In the genomic region with DNA sequence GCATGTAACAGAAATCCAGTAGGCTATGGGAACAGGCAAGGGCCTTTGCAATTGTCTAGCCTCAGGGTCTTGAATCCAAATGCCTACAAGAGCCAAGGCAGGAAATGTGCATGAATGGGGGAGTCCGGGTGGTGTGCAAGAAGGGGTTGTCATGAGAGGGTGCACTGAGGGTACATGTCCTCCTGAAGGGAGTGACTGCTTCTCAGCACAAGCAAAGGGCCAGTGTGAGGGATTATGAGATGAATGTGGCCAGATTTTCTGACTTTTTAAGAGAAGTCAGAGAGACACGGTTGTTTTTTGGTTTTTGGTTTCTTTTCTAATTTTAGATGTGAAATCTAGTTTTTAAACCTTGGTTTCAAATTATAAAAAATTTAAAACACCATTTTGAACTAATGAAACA, we compare ENCODE assay signal across 15 cellular contexts.
DNase-seq lines count a peak whose midpoint lies in the region; ATAC-seq and TF ChIP-seq lines count a peak whose summit lies in the region.
"Had no signal": no experiment of that assay in that cellular context is flagged by ENCODE, and none has a peak within 500 bp of the region (broad histone marks: within the 10 kb centered on the region; RNA-seq: fewer than 3 reads in every experiment).

No MANE protein-coding gene starts in this region.

- H3K27me3 ChIP-seq in left lung, result no peaks in the 10 kb centered on the region
- H3K27me3 ChIP-seq: uterus had no signal

- H3K4me3 ChIP-seq in left lung, result no peak overlapping the region
- H3K4me3 ChIP-seq: skin epidermis, uterus had no signal

- H3K9me3 Mint-ChIP-seq in dendritic cell treated with granulocyte-macrophage colony-stimulating factor and Interleukin-4, amounts not matched to agents 40 ng/mL and 50 ng/mL, for 4 days, result no peaks in the 10 kb centered on the region
- H3K9me3 Mint-ChIP-seq in activated T-helper 1 cell treated with anti-CD3 and anti-CD28 coated beads, Interleukin-12 subunit alpha, Interleukin-12 subunit beta, Interleukin-2, Interleukin-4 antibody, amounts not matched to agents 30 ng/mL and 10 ng/mL and 1 ng/mL, durations not matched to agents 14 hours and 24 hours and 36 hours, result no peaks in the 10 kb centered on the region
- H3K9me3 Mint-ChIP-seq: activated naive CD8-positive, alpha-beta T cell treated with anti-CD3 and anti-CD28 coated beads for 36 hours; naive thymus-derived CD4-positive, alpha-beta T cell had no signal

- ATAC-seq in GM18907 (IDR thresholded peaks at IDR 0.05; ENCODE audit: unreplicated experiment) (peak; percentile 60), GM21529 (IDR thresholded peaks at IDR 0.05; ENCODE audit: unreplicated experiment) (peak; percentile 79), HG03103 (IDR thresholded peaks at IDR 0.05; ENCODE audit: low read depth, unreplicated experiment) (peak; percentile 63), left lung (no peak)
- ATAC-seq: naive thymus-derived CD4-positive, alpha-beta T cell had no signal

- H3K4me3 Mint-ChIP-seq in dendritic cell treated with granulocyte-macrophage colony-stimulating factor and Interleukin-4, amounts not matched to agents 40 ng/mL and 50 ng/mL, for 4 days, result no peak overlapping the region
- no peak overlapping the region for H3K4me3 Mint-ChIP-seq in activated T-helper 1 cell treated with anti-CD3 and anti-CD28 coated beads, Interleukin-12 subunit alpha, Interleukin-12 subunit beta, Interleukin-2, Interleukin-4 antibody, amounts not matched to agents 30 ng/mL and 10 ng/mL and 1 ng/mL, durations not matched to agents 14 hours and 24 hours and 36 hours
- H3K4me3 Mint-ChIP-seq: activated naive CD8-positive, alpha-beta T cell treated with anti-CD3 and anti-CD28 coated beads for 36 hours; naive thymus-derived CD4-positive, alpha-beta T cell had no signal

- no peak overlapping the region for H3K27ac ChIP-seq in left lung
- H3K27ac ChIP-seq: skin epidermis, uterus had no signal

- H3K36me3 ChIP-seq in left lung, result no peaks in the 10 kb centered on the region
- H3K36me3 ChIP-seq: uterus had no signal

- no peaks in the 10 kb centered on the region for H3K36me3 Mint-ChIP-seq in dendritic cell treated with granulocyte-macrophage colony-stimulating factor and Interleukin-4, amounts not matched to agents 40 ng/mL and 50 ng/mL, for 4 days (ENCODE audit: low read depth)
- H3K36me3 Mint-ChIP-seq in activated T-helper 1 cell treated with anti-CD3 and anti-CD28 coated beads, Interleukin-12 subunit alpha, Interleukin-12 subunit beta, Interleukin-2, Interleukin-4 antibody, amounts not matched to agents 30 ng/mL and 10 ng/mL and 1 ng/mL, durations not matched to agents 14 hours and 24 hours and 36 hours (ENCODE audit: low read depth), result no peaks in the 10 kb centered on the region
- H3K36me3 Mint-ChIP-seq: activated naive CD8-positive, alpha-beta T cell treated with anti-CD3 and anti-CD28 coated beads for 36 hours; naive thymus-derived CD4-positive, alpha-beta T cell had no signal

- H3K9me3 ChIP-seq in left lung, result no peaks in the 10 kb centered on the region
- H3K9me3 ChIP-seq: uterus had no signal

- DNase-seq in central memory CD4-positive, alpha-beta T cell, result no peak
- no peak for DNase-seq in left lung
- DNase-seq in foreskin melanocyte, result no peak
- DNase-seq in activated T-helper 1 cell treated with anti-CD3 and anti-CD28 coated beads, Interleukin-12 subunit alpha, Interleukin-12 subunit beta, Interleukin-2, Interleukin-4 antibody, amounts not matched to agents 30 ng/mL and 10 ng/mL and 1 ng/mL, durations not matched to agents 14 hours and 24 hours and 36 hours (ENCODE audit: low spot score), result no peak
- DNase-seq: activated naive CD8-positive, alpha-beta T cell treated with anti-CD3 and anti-CD28 coated beads for 36 hours; kidney; naive thymus-derived CD4-positive, alpha-beta T cell; NCI-H1930; OCI-M1; uterus had no signal

- TF ChIP-seq CTCF in left lung (IDR thresholded peaks at IDR 0.05), result no peak

- intact Hi-C loops in dendritic cell treated with granulocyte-macrophage colony-stimulating factor and Interleukin-4, amounts not matched to agents 40 ng/mL and 50 ng/mL, for 4 days (cut with micrococcal nuclease), result loop anchor here (5.0 to 10.0 kb wide), 2 partner anchors 78 to 236 kb away; partner anchors contain the start of gene LSM6
- intact Hi-C loops in left lung (cut with DNase I), result loop anchor here in 1 of 2 donors (10.0 kb wide), 1 partner anchor 236 kb away; no protein-coding TSS in a partner anchor
- intact Hi-C loops in activated T-helper 1 cell treated with anti-CD3 and anti-CD28 coated beads, Interleukin-12 subunit alpha, Interleukin-12 subunit beta, Interleukin-2, Interleukin-4 antibody, amounts not matched to agents 30 ng/mL and 10 ng/mL and 1 ng/mL, durations not matched to agents 14 hours and 24 hours and 36 hours (cut with micrococcal nuclease), result loop anchor here (5.0 kb wide), 2 partner anchors 33 to 243 kb away; no protein-coding TSS in a partner anchor

- H3K4me1 Mint-ChIP-seq in dendritic cell treated with granulocyte-macrophage colony-stimulating factor and Interleukin-4, amounts not matched to agents 40 ng/mL and 50 ng/mL, for 4 days (ENCODE audit: low read depth), result peaks cover 23% of the 10 kb centered on the region
- H3K4me1 Mint-ChIP-seq in activated T-helper 1 cell treated with anti-CD3 and anti-CD28 coated beads, Interleukin-12 subunit alpha, Interleukin-12 subunit beta, Interleukin-2, Interleukin-4 antibody, amounts not matched to agents 30 ng/mL and 10 ng/mL and 1 ng/mL, durations not matched to agents 14 hours and 24 hours and 36 hours (ENCODE audit: low read depth), result peaks cover 4% of the 10 kb centered on the region
- H3K4me1 Mint-ChIP-seq: activated naive CD8-positive, alpha-beta T cell treated with anti-CD3 and anti-CD28 coated beads for 36 hours; naive thymus-derived CD4-positive, alpha-beta T cell had no signal

- H3K4me1 ChIP-seq in left lung, result no peaks in the 10 kb centered on the region
- H3K4me1 ChIP-seq: uterus had no signal

- peak overlapping the region; percentile 14 for H3K27ac Mint-ChIP-seq in dendritic cell treated with granulocyte-macrophage colony-stimulating factor and Interleukin-4, amounts not matched to agents 40 ng/mL and 50 ng/mL, for 4 days
- H3K27ac Mint-ChIP-seq in activated T-helper 1 cell treated with anti-CD3 and anti-CD28 coated beads, Interleukin-12 subunit alpha, Interleukin-12 subunit beta, Interleukin-2, Interleukin-4 antibody, amounts not matched to agents 30 ng/mL and 10 ng/mL and 1 ng/mL, durations not matched to agents 14 hours and 24 hours and 36 hours, result no peak overlapping the region
- H3K27ac Mint-ChIP-seq: activated naive CD8-positive, alpha-beta T cell treated with anti-CD3 and anti-CD28 coated beads for 36 hours; naive thymus-derived CD4-positive, alpha-beta T cell had no signal

- H3K27me3 Mint-ChIP-seq in dendritic cell treated with granulocyte-macrophage colony-stimulating factor and Interleukin-4, amounts not matched to agents 40 ng/mL and 50 ng/mL, for 4 days, result no peaks in the 10 kb centered on the region
- H3K27me3 Mint-ChIP-seq in activated T-helper 1 cell treated with anti-CD3 and anti-CD28 coated beads, Interleukin-12 subunit alpha, Interleukin-12 subunit beta, Interleukin-2, Interleukin-4 antibody, amounts not matched to agents 30 ng/mL and 10 ng/mL and 1 ng/mL, durations not matched to agents 14 hours and 24 hours and 36 hours (ENCODE audit: insufficient read depth), result peaks cover 6% of the 10 kb centered on the region
